Comparison of ENCODE assay signal across 21 cellular contexts in genomic region chr10:43930243-43930642, GRCh38.
"Had no signal": no experiment of that assay in that cellular context is flagged by ENCODE, and none has a peak within 500 bp of the region (broad histone marks: within the 10 kb centered on the region; RNA-seq: fewer than 3 reads in every experiment).

No MANE protein-coding gene starts in this region.

- H3K27ac ChIP-seq: KMS-11 had no signal

- ATAC-seq: HepG2, K562 had no signal

- H3K9ac ChIP-seq: KMS-11 had no signal

- DNase-seq: Kasumi-1, MM.1S, NCI-H1092 treated with DMSO at 0.1 percent for 48 hours, NCI-H1436, NCI-H187, NCI-H2029, NCI-H2081 treated with DMSO at 0.1 percent for 48 hours, NCI-H2171, NCI-H226, NCI-H446, NCI-H510A, NCI-H524 treated with DMSO at 0.1 percent for 48 hours, NCI-H69, NCI-H774, Right ventricle myocardium superior, RPMI8226, SIG-M5 had no signal

- H3K4me2 ChIP-seq: KMS-11 had no signal

- FAIRE-seq: HepG2, K562, RCC 7860 had no signal

- H3K4me3 ChIP-seq: K562 had no signal
